In the genomic region with DNA sequence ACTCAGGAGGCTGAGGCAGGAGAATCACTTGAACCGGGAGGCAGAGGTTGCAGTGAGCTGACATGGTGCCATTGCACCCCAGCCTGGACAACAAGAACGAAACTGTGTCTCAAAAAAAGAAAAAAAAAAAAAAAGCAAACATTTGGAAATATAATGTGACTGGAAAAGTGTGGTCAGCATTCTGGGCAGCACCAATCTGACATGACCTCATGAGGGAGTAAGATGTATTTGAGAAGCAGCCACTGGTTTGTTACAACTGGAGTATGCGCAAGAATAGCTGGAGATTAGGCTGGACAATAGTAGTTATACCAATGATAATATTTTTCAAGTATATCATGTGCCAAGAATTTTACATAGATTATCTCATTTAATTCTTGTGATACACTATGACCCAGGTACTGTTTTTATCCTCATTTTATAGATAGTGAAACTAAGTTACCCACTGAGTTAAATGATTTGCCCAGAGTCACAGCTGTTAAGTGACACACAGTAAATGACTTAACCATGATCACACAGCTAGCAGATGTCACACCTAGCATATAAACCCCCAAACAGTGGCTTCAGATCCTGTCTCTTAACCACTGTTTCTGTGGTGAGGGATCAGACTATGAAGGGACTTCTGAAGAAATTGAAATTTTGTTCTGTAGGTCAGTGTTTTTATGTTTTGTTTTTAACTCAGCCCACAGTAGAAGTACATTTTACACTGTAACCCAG, we compare ENCODE assay signal across 9 cellular contexts. TPM values are rescaled to one million over a fixed set of nuclear protein-coding genes. Genes with fewer than 3 reads are reported as not detected.
DNase-seq lines count a peak whose midpoint lies in the region; ATAC-seq and TF ChIP-seq lines count a peak whose summit lies in the region.
"Had no signal": no experiment of that assay in that cellular context is flagged by ENCODE, and none has a peak within 500 bp of the region (broad histone marks: within the 10 kb centered on the region; RNA-seq: fewer than 3 reads in every experiment).

No MANE protein-coding gene starts in this region.

- peak overlapping the region in 1 of 2 experiments; percentile 67; a peak in 2 of 4 replicates for H4K8ac ChIP-seq in IMR-90 (ENCODE audit: low read depth in 2 of 2, low read length in 2 of 2)

- H3K27me3 Mint-ChIP-seq in CD4-positive, alpha-beta memory T cell: no peaks in the 10 kb centered on the region

- H3K9me1 ChIP-seq in IMR-90 (ENCODE audit: insufficient read depth, low read length): peaks cover 7% of the 10 kb centered on the region

- peaks cover 15 to 67% of the 10 kb centered on the region in 2 experiments for H3K79me1 ChIP-seq in IMR-90 (ENCODE audit: low read depth in 1 of 2, low read length in 2 of 2)

- peak overlapping the region; percentile 19; the same call in 1 of the 2 replicates for H4K5ac ChIP-seq in IMR-90 (ENCODE audit: low read depth, low read length)

- peaks cover 10% of the 10 kb centered on the region; the same call in 1 of the 2 replicates for H4K20me1 ChIP-seq in IMR-90 (ENCODE audit: insufficient read depth, low read length)

- BruUV-seq in IMR-90 (replicated peaks; lab: Mats Ljungman, UMichigan): no TSS peak

- POLR2A ChIA-PET in IMR-90 (lab: Charles Lee; ENCODE audit: unreplicated experiment): no interaction called here
- POLR2A ChIA-PET in CD4-positive, alpha-beta memory T cell (lab: Charles Lee; ENCODE audit: partially characterized antibody): interaction anchor here (1.0 kb wide), 1 partner anchor 11 kb away, joined by 3 read pairs; a partner anchor contains a TSS

- H3K4me3 ChIP-seq in IMR-90 (ENCODE audit: insufficient read depth, low read depth, low read length) (no peak overlapping the region), fibroblast of pulmonary artery (replicated peaks; ENCODE audit: low read depth, low read length) (no peak overlapping the region)
- H3K4me3 ChIP-seq in CD4-positive, alpha-beta memory T cell (ENCODE audit: low read length in 2 of 2): no peak overlapping the region

- peak overlapping the region; percentile 48; the same call in 1 of the 2 replicates for H3K23ac ChIP-seq in IMR-90 (ENCODE audit: low read depth, low read length)

- TF ChIP-seq CTCF in IMR-90 (conservative IDR thresholded peaks at IDR 0.05; ENCODE audit: low read depth, low read length) (peak; percentile 29; the same call in 1 of the 2 replicates), fibroblast of pulmonary artery (IDR thresholded peaks at IDR 0.05; ENCODE audit: low read length, missing control alignments) (peak; percentile 24)

- H3K9ac ChIP-seq in IMR-90 (ENCODE audit: low read depth, low read length): no peak overlapping the region

- H3K27ac ChIP-seq in IMR-90 (ENCODE audit: insufficient read depth, low read length): no peak overlapping the region
- no peak overlapping the region for H3K27ac ChIP-seq in CD4-positive, alpha-beta memory T cell (ENCODE audit: low read depth, low read length)

- H3K4me1 ChIP-seq in IMR-90 (ENCODE audit: control insufficient read depth, insufficient read depth, low read length): peaks cover 2% of the 10 kb centered on the region; the same call in 1 of the 2 replicates
- H3K4me1 ChIP-seq in CD4-positive, alpha-beta memory T cell (ENCODE audit: insufficient read depth, low read length): no peaks in the 10 kb centered on the region

- H2BK20ac ChIP-seq in IMR-90 (ENCODE audit: low read depth, low read length): no peak overlapping the region

- H2AK9ac ChIP-seq in IMR-90 (replicated peaks; ENCODE audit: low read depth, low read length, poor library complexity): no peak overlapping the region

- no peak overlapping the region for H2BK15ac ChIP-seq in IMR-90 (ENCODE audit: low read depth, low read length)

- no peak overlapping the region for H2AK5ac ChIP-seq in IMR-90 (ENCODE audit: low read depth, low read length)

- peak; percentile 58 for ATAC-seq in GM19351 (IDR thresholded peaks at IDR 0.05; ENCODE audit: unreplicated experiment)
- ATAC-seq in IMR-90 (ENCODE audit: low read depth): peak; percentile 78

- H3K36me3 ChIP-seq in IMR-90 (ENCODE audit: control insufficient read depth, insufficient read depth, low read length): no peaks in the 10 kb centered on the region
- H3K36me3 ChIP-seq in CD4-positive, alpha-beta memory T cell (ENCODE audit: insufficient read depth, low read length): no peaks in the 10 kb centered on the region

- intact Hi-C loops in IMR-90 (cut with micrococcal nuclease): no loop called here
- intact Hi-C loops in CD4-positive, alpha-beta memory T cell (cut with micrococcal nuclease): no loop called here

- peak; percentile 39 for TF ChIP-seq RAD21 in IMR-90 (IDR thresholded peaks at IDR 0.05; ENCODE audit: low read length)

- H3K4me1 Mint-ChIP-seq in CD4-positive, alpha-beta memory T cell: peaks cover 5 to 8% (median 6%) of the 10 kb centered on the region in 4 donors

- H2BK120ac ChIP-seq in IMR-90 (ENCODE audit: low read depth, low read length): peak overlapping the region; percentile 42; the same call in 1 of the 2 replicates

- peak overlapping the region; percentile 54; the same call in 1 of the 2 replicates for H3K18ac ChIP-seq in IMR-90 (ENCODE audit: low read depth, low read length)

- no peak overlapping the region for H4K91ac ChIP-seq in IMR-90 (ENCODE audit: insufficient read depth, low read depth, low read length)

- no peak for TF ChIP-seq POLR2A in IMR-90 (IDR thresholded peaks at IDR 0.05; ENCODE audit: low read depth, low read length)

- CTCF ChIA-PET in IMR-90 (lab: Yijun Ruan, JAX): interaction anchor here (0.6 to 1.5 kb wide), 5 partner anchors 9 to 131 kb away, joined by 3 to 8 read pairs (median 5); no protein-coding TSS in a partner anchor
- CTCF ChIA-PET in CD4-positive, alpha-beta memory T cell (lab: Charles Lee; ENCODE audit: partially characterized antibody): no interaction called here

- H3K56ac ChIP-seq in IMR-90 (ENCODE audit: extremely low read depth, insufficient read depth, low read length): no peak overlapping the region

- peak overlapping the region; percentile 72 for H3K14ac ChIP-seq in IMR-90 (replicated peaks; ENCODE audit: low read depth, low read length)

- 0 out of 2 replicates have a peak overlapping the region, but pooled peaks have one; percentile 10 for H3K4ac ChIP-seq in IMR-90 (ENCODE audit: low read depth, low read length)

- H3K27me3 ChIP-seq in IMR-90 (ENCODE audit: control insufficient read depth, insufficient read depth, low read length): no peaks in the 10 kb centered on the region
- H3K27me3 ChIP-seq in CD4-positive, alpha-beta memory T cell (ENCODE audit: insufficient read depth, low read length): no peaks in the 10 kb centered on the region

- H2AFZ ChIP-seq in IMR-90 (replicated peaks; ENCODE audit: low read length, poor library complexity): no peak overlapping the region

- H3K9me3 Mint-ChIP-seq in CD4-positive, alpha-beta memory T cell: no peaks in the 10 kb centered on the region

- H3K9me3 ChIP-seq in IMR-90 (ENCODE audit: control insufficient read depth, insufficient read depth, low read length): no peaks in the 10 kb centered on the region
- no peaks in the 10 kb centered on the region for H3K9me3 ChIP-seq in CD4-positive, alpha-beta memory T cell (ENCODE audit: control insufficient read depth in 1 of 2, low read length in 2 of 2)

- peaks cover 0 to 1% of the 10 kb centered on the region in 2 donors for H3K36me3 Mint-ChIP-seq in CD4-positive, alpha-beta memory T cell

- peak overlapping the region; percentile 23 for H2BK5ac ChIP-seq in IMR-90 (ENCODE audit: low read depth, low read length, poor library complexity, severe bottlenecking)

- dilution Hi-C loops in IMR-90 (cut with HindIII; ENCODE audit: low sequenced_read_pairs, unreplicated experiment): no loop called here

- peak overlapping the region in 1 of 7 donors; percentile 41 for H3K27ac Mint-ChIP-seq in CD4-positive, alpha-beta memory T cell

- in situ Hi-C loops in IMR-90 (cut with MboI; ENCODE audit: low sequenced_read_pairs): no loop called here

- 100% methylated on average over 2 of the region's 3 CpGs; no CpG with 5 or more reads in 1 of the 2 experiments for WGBS in IMR-90 (ENCODE audit: extremely low coverage in 2 of 2, insufficient read length in 1 of 2), 2 experiments

- DNase-seq in AG08395 (ENCODE audit: low spot score) (peak; percentile 54), IMR-90 (peak; percentile 67), fibroblast of pulmonary artery (ENCODE audit: low read depth) (peak; percentile 88), NCI-H526 treated with DMSO at 0.1 percent for 48 hours (lab: John Stamatoyannopoulos, UW) (no peak), CD1c-positive myeloid dendritic cell (ENCODE audit: extremely low spot score) (no peak), KG1 (lab: John Stamatoyannopoulos, UW) (no peak)
- no peak for DNase-seq in CD4-positive, alpha-beta memory T cell
- DNase-seq: activated CD4-positive, alpha-beta T cell treated with anti-CD3 and anti-CD28 coated beads, Interleukin-2, amount 50 U/mL, for 1 hour had no signal

- H3K4me3 Mint-ChIP-seq in CD4-positive, alpha-beta memory T cell: no peak overlapping the region

- H3K4me2 ChIP-seq in IMR-90 (ENCODE audit: low read depth, low read length): peak overlapping the region; percentile 31; the same call in 1 of the 2 replicates

TF ChIP-seq in IMR-90, 13 proteins besides CTCF, POLR2A, EP300 and RAD21:
- TF ChIP-seq, protein P1, sequence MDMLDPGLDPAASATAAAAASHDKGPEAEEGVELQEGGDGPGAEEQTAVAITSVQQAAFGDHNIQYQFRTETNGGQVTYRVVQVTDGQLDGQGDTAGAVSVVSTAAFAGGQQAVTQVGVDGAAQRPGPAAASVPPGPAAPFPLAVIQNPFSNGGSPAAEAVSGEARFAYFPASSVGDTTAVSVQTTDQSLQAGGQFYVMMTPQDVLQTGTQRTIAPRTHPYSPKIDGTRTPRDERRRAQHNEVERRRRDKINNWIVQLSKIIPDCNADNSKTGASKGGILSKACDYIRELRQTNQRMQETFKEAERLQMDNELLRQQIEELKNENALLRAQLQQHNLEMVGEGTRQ (IDR thresholded peaks at IDR 0.05; ENCODE audit: low read depth, low read length): no peak
- TF ChIP-seq CHD1 (IDR thresholded peaks at IDR 0.05; ENCODE audit: low read depth, low read length) (no peak), MAFK (IDR thresholded peaks at IDR 0.05; ENCODE audit: low read depth, low read length) (peak; percentile 38; the same call in 1 of the 2 replicates), SMC3 (IDR thresholded peaks at IDR 0.05; ENCODE audit: low read depth, low read length) (0 out of 2 replicates have a peak, but pooled peaks have one; percentile 24)

RNA-seq across cellular contexts. Expression of a gene that starts 11.1 kb away (rescaled TPM):
- total RNA-seq in IMR-90 (2012; rRNA removed): 36.2 and 39.7 TPM in 2 replicates
- 35.1 and 36.7 TPM in 2 replicates for polyA plus RNA-seq in IMR-90 (2012; rRNA removed)
- 9.6 and 11.2 TPM in 2 replicates for polyA plus RNA-seq in IMR-90 (2012; cell fraction: cytosol; rRNA removed)
- polyA plus RNA-seq in IMR-90 (2012; cell fraction: nucleus; rRNA removed; ENCODE audit: low replicate concordance): 12.1 and 61.4 TPM in 2 replicates
- total RNA-seq in CD4-positive, alpha-beta memory T cell: 10 to 100 TPM; 12.1 to 16.4 TPM
- polyA plus RNA-seq in CD4-positive, alpha-beta memory T cell: 10 to 100 TPM in 1 of 2 donors, 1 to 10 TPM in 1; 8.8 to 11.1 TPM

Comparison
In these comparisons a context has a peak if more than half of its experiments do, and no peak if none do; other contexts are left out.
1. DNase-seq: peak in AG08395 (single experiment), IMR-90 (single experiment) and fibroblast of pulmonary artery (single experiment); none in NCI-H526 treated with DMSO at 0.1 percent for 48 hours (single experiment), CD1c-positive myeloid dendritic cell (single experiment), KG1 (single experiment) and CD4-positive, alpha-beta memory T cell (0 of 5).